22 cellular contexts compared by ENCODE assay signal in genomic region chr3:39136533-39137434, GRCh38. TPM values are rescaled to one million over a fixed set of nuclear protein-coding genes. Genes with fewer than 3 reads are reported as not detected.
DNase-seq lines count a peak whose midpoint lies in the region; ATAC-seq, FAIRE-seq and TF ChIP-seq lines count a peak whose summit lies in the region.
"Had no signal": no experiment of that assay in that cellular context is flagged by ENCODE, and none has a peak within 500 bp of the region (broad histone marks: within the 10 kb centered on the region; RNA-seq: fewer than 3 reads in every experiment).

No MANE protein-coding gene starts in this region.

- H3K4me3 Mint-ChIP-seq in activated CD4-positive, alpha-beta memory T cell treated with anti-CD3 and anti-CD28 coated beads, Interleukin-2, amount 10 ng/mL, durations not matched to agents 7 days and 5 days, result no peak overlapping the region
- H3K4me3 Mint-ChIP-seq: activated CD4-positive, alpha-beta T cell treated with anti-CD3 and anti-CD28 coated beads, Interleukin-2, amount 10 ng/mL, durations not matched to agents 7 days and 5 days; activated T-cell treated with anti-CD3 and anti-CD28 coated beads, Interleukin-2, amount 50 U/mL, for 24 hours; stimulated activated memory B cell treated with anti-CD40 and anti-IgM and Interleukin-4, amounts not matched to agents 10 μg/mL and 1 μg/mL and 100 μg/mL, for 72 hours had no signal

- H2AK9ac ChIP-seq in IMR-90 (replicated peaks; ENCODE audit: low read depth, low read length, poor library complexity), result peak overlapping the region; percentile 21

- H2BK120ac ChIP-seq in IMR-90 (ENCODE audit: low read depth, low read length), result no peak overlapping the region

- intact Hi-C loops in IMR-90 (cut with micrococcal nuclease), result no loop called here

- H2BK5ac ChIP-seq in IMR-90 (ENCODE audit: low read depth, low read length, poor library complexity, severe bottlenecking), result no peak overlapping the region

- no peak overlapping the region for H3K14ac ChIP-seq in IMR-90 (replicated peaks; ENCODE audit: low read depth, low read length)

- TF ChIP-seq RAD21 in A549 (conservative IDR thresholded peaks at IDR 0.05 in 1 of 2, IDR thresholded peaks at IDR 0.05 in 1 of 2) (no peak), IMR-90 (IDR thresholded peaks at IDR 0.05; ENCODE audit: low read length) (no peak)

- no peak overlapping the region for H3K27ac Mint-ChIP-seq in activated CD4-positive, alpha-beta memory T cell treated with anti-CD3 and anti-CD28 coated beads, Interleukin-2, amount 10 ng/mL, durations not matched to agents 7 days and 5 days
- H3K27ac Mint-ChIP-seq: activated CD4-positive, alpha-beta T cell treated with anti-CD3 and anti-CD28 coated beads, Interleukin-2, amount 10 ng/mL, durations not matched to agents 7 days and 5 days; stimulated activated memory B cell treated with anti-CD40 and anti-IgM and Interleukin-4, amounts not matched to agents 10 μg/mL and 1 μg/mL and 100 μg/mL, for 72 hours had no signal

- no peak overlapping the region for H4K5ac ChIP-seq in IMR-90 (ENCODE audit: low read depth, low read length)

- peaks cover 22% of the 10 kb centered on the region for H3K36me3 Mint-ChIP-seq in activated CD4-positive, alpha-beta memory T cell treated with anti-CD3 and anti-CD28 coated beads, Interleukin-2, amount 10 ng/mL, durations not matched to agents 7 days and 5 days (ENCODE audit: low read depth)

- DNase-seq in A549 (ENCODE audit: low read depth in 1 of 2, low spot score in 1 of 2) (no peak), IMR-90 (no peak), islet precursor cell (peak; percentile 61), germinal center (ENCODE audit: low spot score) (no peak)
- no peak for DNase-seq in activated CD4-positive, alpha-beta memory T cell treated with anti-CD3 and anti-CD28 coated beads, Interleukin-2, amount 10 ng/mL, durations not matched to agents 7 days and 5 days
- DNase-seq: activated CD4-positive, alpha-beta T cell treated with anti-CD3 and anti-CD28 coated beads, Interleukin-2, amount 10 ng/mL, durations not matched to agents 7 days and 5 days; activated naive CD4-positive, alpha-beta T cell treated with anti-CD3 and anti-CD28 coated beads, Interleukin-2, amount 50 U/mL, for 16 hours; activated T-cell treated with anti-CD3 and anti-CD28 coated beads, Interleukin-2, amount 50 U/mL, for 24 hours; DMS79; NCI-H1417; NCI-H2107; NCI-H524; SW 1271 had no signal

- CTCF ChIA-PET in A549 (lab: Yijun Ruan, JAX) (interaction anchor here (0.6 to 2.1 kb wide), 6 partner anchors 13 to 155 kb away, joined by 3 to 9 read pairs (median 4); partner anchors contain the start of gene XIRP1), IMR-90 (lab: Yijun Ruan, JAX) (interaction anchor here (0.6 kb wide), 1 partner anchor 9 kb away, joined by 4 read pairs; no protein-coding TSS in a partner anchor)
- CTCF ChIA-PET in activated CD4-positive, alpha-beta memory T cell treated with anti-CD3 and anti-CD28 coated beads, Interleukin-2, amount 10 ng/mL, durations not matched to agents 7 days and 5 days (lab: Charles Lee), result no interaction called here

- BruUV-seq in IMR-90 (replicated peaks; lab: Mats Ljungman, UMichigan), result no TSS peak

- ATAC-seq in A549 (peak; percentile 2 to 3; a peak in 2 of 6 replicates), IMR-90 (ENCODE audit: low read depth) (no peak), SK-N-SH treated with all-trans-retinoic acid at 6 μM for 48 hours (no peak)
- ATAC-seq: HCT116; sciatic nerve; stimulated activated memory B cell treated with anti-CD40 and anti-IgM and Interleukin-4, amounts not matched to agents 10 μg/mL and 1 μg/mL and 100 μg/mL, for 72 hours had no signal

- no peak overlapping the region for H2BK15ac ChIP-seq in IMR-90 (ENCODE audit: low read depth, low read length)

- no peak overlapping the region for H3K4me3 ChIP-seq in A549
- no peak overlapping the region for H3K4me3 ChIP-seq in IMR-90 (ENCODE audit: insufficient read depth, low read depth, low read length)
- H3K4me3 ChIP-seq: ascending aorta had no signal

- H3K9me3 Mint-ChIP-seq in activated CD4-positive, alpha-beta memory T cell treated with anti-CD3 and anti-CD28 coated beads, Interleukin-2, amount 10 ng/mL, durations not matched to agents 7 days and 5 days, result no peaks in the 10 kb centered on the region
- H3K9me3 Mint-ChIP-seq: activated CD4-positive, alpha-beta T cell treated with anti-CD3 and anti-CD28 coated beads, Interleukin-2, amount 10 ng/mL, durations not matched to agents 7 days and 5 days; activated T-cell treated with anti-CD3 and anti-CD28 coated beads, Interleukin-2, amount 50 U/mL, for 24 hours; stimulated activated memory B cell treated with anti-CD40 and anti-IgM and Interleukin-4, amounts not matched to agents 10 μg/mL and 1 μg/mL and 100 μg/mL, for 72 hours had no signal

- no peak overlapping the region for H4K8ac ChIP-seq in IMR-90 (ENCODE audit: low read depth in 2 of 2, low read length in 2 of 2)

- POLR2A ChIA-PET in A549 (lab: Yijun Ruan, JAX), result interaction anchor here (1.1 kb wide), 1 partner anchor 10 kb away, joined by 4 read pairs; no protein-coding TSS in a partner anchor
- POLR2A ChIA-PET in IMR-90 (lab: Charles Lee; ENCODE audit: unreplicated experiment), result no interaction called here
- POLR2A ChIA-PET in activated CD4-positive, alpha-beta memory T cell treated with anti-CD3 and anti-CD28 coated beads, Interleukin-2, amount 10 ng/mL, durations not matched to agents 7 days and 5 days (lab: Charles Lee), result interaction anchor here (0.6 to 1.8 kb wide), 3 partner anchors 10 to 21 kb away, joined by 3 to 8 read pairs (median 4); no protein-coding TSS in a partner anchor

- H3K9ac ChIP-seq in IMR-90 (ENCODE audit: low read depth, low read length), result no peak overlapping the region

- FAIRE-seq in A549 (lab: Jason Lieb, UNC), result no peak
- FAIRE-seq: TTC549 had no signal

- H3K18ac ChIP-seq in IMR-90 (ENCODE audit: low read depth, low read length), result no peak overlapping the region

- peaks cover 24% of the 10 kb centered on the region for H3K9me1 ChIP-seq in IMR-90 (ENCODE audit: insufficient read depth, low read length)

- peaks cover 10% of the 10 kb centered on the region for H3K36me3 ChIP-seq in IMR-90 (ENCODE audit: control insufficient read depth, insufficient read depth, low read length)

- H3K23ac ChIP-seq in IMR-90 (ENCODE audit: low read depth, low read length), result no peak overlapping the region

- H3K27me3 ChIP-seq in IMR-90 (ENCODE audit: control insufficient read depth, insufficient read depth, low read length), result no peaks in the 10 kb centered on the region
- H3K27me3 ChIP-seq: ascending aorta had no signal

- H3K9me3 ChIP-seq in A549 (no peaks in the 10 kb centered on the region), IMR-90 (ENCODE audit: control insufficient read depth, insufficient read depth, low read length) (no peaks in the 10 kb centered on the region)
- H3K9me3 ChIP-seq: ascending aorta had no signal

- H2AK5ac ChIP-seq in IMR-90 (ENCODE audit: low read depth, low read length), result no peak overlapping the region

- H3K4me1 ChIP-seq in A549, result peaks cover 13% of the 10 kb centered on the region
- H3K4me1 ChIP-seq in IMR-90 (ENCODE audit: control insufficient read depth, insufficient read depth, low read length), result peaks cover 19% of the 10 kb centered on the region

- TF ChIP-seq POLR2A in A549 (IDR thresholded peaks at IDR 0.05; ENCODE audit: low read length), result no peak
- TF ChIP-seq POLR2A in IMR-90 (IDR thresholded peaks at IDR 0.05; ENCODE audit: low read depth, low read length), result peak; percentile 29

- no peak overlapping the region for H4K91ac ChIP-seq in IMR-90 (ENCODE audit: insufficient read depth, low read depth, low read length)

- no peak overlapping the region for H2BK20ac ChIP-seq in IMR-90 (ENCODE audit: low read depth, low read length)

- no peak overlapping the region for H2AFZ ChIP-seq in IMR-90 (replicated peaks; ENCODE audit: low read length, poor library complexity)

- H3K4me2 ChIP-seq in A549 (no peak overlapping the region), IMR-90 (ENCODE audit: low read depth, low read length) (no peak overlapping the region)

- peaks cover 6 to 32% of the 10 kb centered on the region in 2 experiments for H3K79me1 ChIP-seq in IMR-90 (ENCODE audit: low read depth in 1 of 2, low read length in 2 of 2)

- dilution Hi-C loops in IMR-90 (cut with HindIII; ENCODE audit: low sequenced_read_pairs, unreplicated experiment), result no loop called here

- in situ Hi-C loops in IMR-90 (cut with MboI; ENCODE audit: low sequenced_read_pairs), result no loop called here

- no peak overlapping the region for H3K4ac ChIP-seq in IMR-90 (ENCODE audit: low read depth, low read length)

- no peak overlapping the region for H3K56ac ChIP-seq in IMR-90 (ENCODE audit: extremely low read depth, insufficient read depth, low read length)

- H3K27me3 Mint-ChIP-seq in activated CD4-positive, alpha-beta memory T cell treated with anti-CD3 and anti-CD28 coated beads, Interleukin-2, amount 10 ng/mL, durations not matched to agents 7 days and 5 days, result no peaks in the 10 kb centered on the region
- H3K27me3 Mint-ChIP-seq: activated CD4-positive, alpha-beta T cell treated with anti-CD3 and anti-CD28 coated beads, Interleukin-2, amount 10 ng/mL, durations not matched to agents 7 days and 5 days; activated T-cell treated with anti-CD3 and anti-CD28 coated beads, Interleukin-2, amount 50 U/mL, for 24 hours; stimulated activated memory B cell treated with anti-CD40 and anti-IgM and Interleukin-4, amounts not matched to agents 10 μg/mL and 1 μg/mL and 100 μg/mL, for 72 hours had no signal

- peaks cover 19% of the 10 kb centered on the region for H3K4me1 Mint-ChIP-seq in activated CD4-positive, alpha-beta memory T cell treated with anti-CD3 and anti-CD28 coated beads, Interleukin-2, amount 10 ng/mL, durations not matched to agents 7 days and 5 days

- peaks cover 39% of the 10 kb centered on the region for H4K20me1 ChIP-seq in IMR-90 (ENCODE audit: insufficient read depth, low read length)

- no peak overlapping the region for H3K27ac ChIP-seq in A549
- H3K27ac ChIP-seq in IMR-90 (ENCODE audit: insufficient read depth, low read length), result no peak overlapping the region
- H3K27ac ChIP-seq: ascending aorta, RWPE1 had no signal

- 91% methylated on average over 21 of the region's 21 CpGs for WGBS in A549 (ENCODE audit: missing lambda C conversion rate)
- 100% methylated on average over 8 of the region's 21 CpGs; no CpG with 5 or more reads in 1 of the 2 experiments for WGBS in IMR-90 (ENCODE audit: extremely low coverage in 2 of 2, insufficient read length in 1 of 2), 2 experiments

- TF ChIP-seq CTCF in A549 (IDR thresholded peaks at IDR 0.05) (no peak), IMR-90 (conservative IDR thresholded peaks at IDR 0.05; ENCODE audit: low read depth, low read length) (no peak)

- TF ChIP-seq EP300 in A549 (IDR thresholded peaks at IDR 0.05), result no peak

RNA-seq across cellular contexts. Expression of gene CSRNP1, which starts 16.6 kb away (rescaled TPM):
- 15.5 and 15.6 TPM in 2 replicates for polyA plus RNA-seq in A549 (2011; rRNA removed)
- polyA plus RNA-seq in A549 (2012; cell fraction: cytosol; rRNA removed), result 15.8 and 22.0 TPM in 2 replicates
- polyA plus RNA-seq in A549 (2012; cell fraction: nucleus; rRNA removed), result 40.2 and 41.8 TPM in 2 replicates
- 10.7 to 12.9 TPM (median 12.0 TPM) in 3 replicates for polyA plus RNA-seq in A549 (2017; fragmentation: RNase III; extraction: RNeasy Plus Mini Kit Qiagen cat#74134 plus additional on column Dnase treatment)
- polyA minus RNA-seq in A549 (2011; rRNA and poly(A)+ RNA removed), result 36.0 and 40.0 TPM in 2 replicates
- total RNA-seq in IMR-90 (2012; rRNA removed), result 22.8 TPM in 2 replicates
- polyA plus RNA-seq in IMR-90 (2012; rRNA removed), result 16.5 and 23.1 TPM in 2 replicates
- 22.5 and 41.4 TPM in 2 replicates for polyA plus RNA-seq in IMR-90 (2012; cell fraction: cytosol; rRNA removed)
- polyA plus RNA-seq in IMR-90 (2012; cell fraction: nucleus; rRNA removed; ENCODE audit: low replicate concordance), result 80.9 and 92.7 TPM in 2 replicates
- 10 to 100 TPM; 32.5 to 33.2 TPM for total RNA-seq in activated CD4-positive, alpha-beta memory T cell treated with anti-CD3 and anti-CD28 coated beads, Interleukin-2, amount 10 ng/mL, durations not matched to agents 7 days and 5 days

RNA-seq across cellular contexts. Expression of gene TTC21A, which starts 29.3 kb away (rescaled TPM):
- 1.4 and 2.0 TPM in 2 replicates for polyA plus RNA-seq in A549 (2011; rRNA removed)
- 0.84 and 1.1 TPM in 2 replicates for polyA plus RNA-seq in A549 (2012; cell fraction: cytosol; rRNA removed)
- polyA plus RNA-seq in A549 (2012; cell fraction: nucleus; rRNA removed), result 5.0 and 6.6 TPM in 2 replicates
- 1.1 to 1.5 TPM (median 1.1 TPM) in 3 replicates for polyA plus RNA-seq in A549 (2017; fragmentation: RNase III; extraction: RNeasy Plus Mini Kit Qiagen cat#74134 plus additional on column Dnase treatment)
- polyA minus RNA-seq in A549 (2011; rRNA and poly(A)+ RNA removed), result 3.0 and 6.0 TPM in 2 replicates
- total RNA-seq in IMR-90 (2012; rRNA removed), result 0.56 and 0.90 TPM in 2 replicates
- polyA plus RNA-seq in IMR-90 (2012; rRNA removed), result 1.6 and 1.8 TPM in 2 replicates
- polyA plus RNA-seq in IMR-90 (2012; cell fraction: cytosol; rRNA removed), result 0.38 and 0.93 TPM in 2 replicates
- 10.7 and 13.0 TPM in 2 replicates for polyA plus RNA-seq in IMR-90 (2012; cell fraction: nucleus; rRNA removed; ENCODE audit: low replicate concordance)
- 10 to 100 TPM; 11.2 to 12.1 TPM for total RNA-seq in activated CD4-positive, alpha-beta memory T cell treated with anti-CD3 and anti-CD28 coated beads, Interleukin-2, amount 10 ng/mL, durations not matched to agents 7 days and 5 days

RNA-seq across cellular contexts. Expression of gene GORASP1, which starts 29.4 kb away (rescaled TPM):
- polyA plus RNA-seq in A549 (2011; rRNA removed) (30.3 and 38.9 TPM in 2 replicates), A549 (2017; fragmentation: RNase III; extraction: RNeasy Plus Mini Kit Qiagen cat#74134 plus additional on column Dnase treatment) (27.4 to 36.3 TPM (median 32.3 TPM) in 3 replicates), IMR-90 (2012; rRNA removed) (56.6 and 58.9 TPM in 2 replicates)
- polyA plus RNA-seq in A549 (2012; cell fraction: cytosol; rRNA removed), result 28.3 and 35.0 TPM in 2 replicates
- 90.4 and 93.9 TPM in 2 replicates for polyA plus RNA-seq in A549 (2012; cell fraction: nucleus; rRNA removed)
- 44.6 and 45.2 TPM in 2 replicates for polyA minus RNA-seq in A549 (2011; rRNA and poly(A)+ RNA removed)
- total RNA-seq in IMR-90 (2012; rRNA removed), result 25.8 and 35.0 TPM in 2 replicates
- 27.6 and 41.5 TPM in 2 replicates for polyA plus RNA-seq in IMR-90 (2012; cell fraction: cytosol; rRNA removed)
- polyA plus RNA-seq in IMR-90 (2012; cell fraction: nucleus; rRNA removed; ENCODE audit: low replicate concordance), result 133 and 180 TPM in 2 replicates
- total RNA-seq in activated CD4-positive, alpha-beta memory T cell treated with anti-CD3 and anti-CD28 coated beads, Interleukin-2, amount 10 ng/mL, durations not matched to agents 7 days and 5 days, result 10 to 100 TPM; 52.0 to 53.1 TPM

RNA-seq across cellular contexts. Expression of gene XIRP1, which starts 55.6 kb away (rescaled TPM):
- polyA plus RNA-seq in A549 (2011; rRNA removed) (not detected in 2 replicates), A549 (2017; fragmentation: RNase III; extraction: RNeasy Plus Mini Kit Qiagen cat#74134 plus additional on column Dnase treatment) (not detected in 3 replicates), IMR-90 (2012; rRNA removed) (0.03 and 0.07 TPM in 2 replicates)
- not detected in 2 replicates for polyA plus RNA-seq in A549 (2012; cell fraction: cytosol; rRNA removed)
- not detected in 2 replicates for polyA plus RNA-seq in A549 (2012; cell fraction: nucleus; rRNA removed)
- polyA minus RNA-seq in A549 (2011; rRNA and poly(A)+ RNA removed), result not detected in 2 replicates
- total RNA-seq in IMR-90 (2012; rRNA removed), result under 0.01 TPM in 2 replicates
- 0.04 TPM in 2 replicates for polyA plus RNA-seq in IMR-90 (2012; cell fraction: cytosol; rRNA removed)
- polyA plus RNA-seq in IMR-90 (2012; cell fraction: nucleus; rRNA removed; ENCODE audit: low replicate concordance), result 0.15 and 0.25 TPM in 2 replicates
- under 1 TPM; 0.03 to 0.05 TPM for total RNA-seq in activated CD4-positive, alpha-beta memory T cell treated with anti-CD3 and anti-CD28 coated beads, Interleukin-2, amount 10 ng/mL, durations not matched to agents 7 days and 5 days
- total RNA-seq: activated CD4-positive, alpha-beta T cell treated with anti-CD3 and anti-CD28 coated beads, Interleukin-2, amount 10 ng/mL, durations not matched to agents 7 days and 5 days; ascending aorta; lower leg skin; osteocyte had no signal

Comparison
In these comparisons a context has a peak if more than half of its experiments do, and no peak if none do; other contexts are left out.
1. ATAC-seq: peak in A549 (2 of 2); none in IMR-90 (single experiment) and SK-N-SH treated with all-trans-retinoic acid at 6 μM for 48 hours (single experiment).